Comparison of ENCODE assay signal across 9 cellular contexts in the genomic region with DNA sequence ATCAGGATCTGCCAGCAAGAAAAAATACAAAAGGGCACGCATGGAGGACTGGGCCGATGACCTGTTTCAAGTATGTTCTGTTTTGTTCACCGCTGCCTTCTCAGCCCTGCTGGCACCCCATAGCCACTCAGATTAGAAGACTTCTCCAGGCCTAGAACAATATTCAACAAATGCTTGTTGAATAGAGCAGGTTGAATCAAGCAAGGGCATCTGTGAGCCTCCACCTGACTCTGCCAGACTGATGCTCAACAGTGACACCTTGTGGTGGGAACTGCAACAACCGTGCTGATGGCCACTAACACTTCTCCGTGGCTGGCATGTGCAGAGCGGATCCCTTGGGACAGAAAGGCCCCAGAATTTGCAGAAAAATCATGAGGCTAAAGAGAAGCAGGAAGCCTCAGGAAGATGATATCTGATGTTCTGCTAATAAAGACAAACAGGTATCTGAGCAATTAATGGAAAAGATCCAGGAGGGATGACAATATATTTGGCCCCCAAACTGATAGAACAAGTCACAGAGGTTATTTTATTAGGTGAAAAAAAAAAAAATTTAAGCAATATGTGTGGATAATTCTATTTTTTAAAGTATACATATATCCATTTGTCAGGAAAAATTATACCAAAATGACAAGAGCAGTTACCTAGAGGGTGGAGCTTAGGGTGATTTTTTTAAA.
A peak's percentile ranks its signal among the peaks of the same experiment; 100 is the strongest.
DNase-seq lines count a peak whose midpoint lies in the region; ATAC-seq and TF ChIP-seq lines count a peak whose summit lies in the region.
"Had no signal": no experiment of that assay in that cellular context is flagged by ENCODE, and none has a peak within 500 bp of the region (broad histone marks: within the 10 kb centered on the region; RNA-seq: fewer than 3 reads in every experiment).

No MANE protein-coding gene starts in this region.

- peak; percentile 40 for DNase-seq in DMS153 treated with DMSO at 0.1 percent for 48 hours (lab: John Stamatoyannopoulos, UW; ENCODE audit: unreplicated experiment)
- DNase-seq in NOMO-1 (lab: John Stamatoyannopoulos, UW; ENCODE audit: unreplicated experiment in 2 of 2): peak; percentile 37 to 44
- DNase-seq in activated naive CD4-positive, alpha-beta T cell treated with anti-CD3 and anti-CD28 coated beads, Interleukin-2, amount 50 U/mL, for 72 hours (ENCODE audit: low spot score in 2 of 2): peak in 1 of 2 donors; percentile 69
- peak; percentile 64 for DNase-seq in kidney tubule cell (ENCODE audit: low spot score)
- peak; percentile 66 for DNase-seq in stimulated activated naive CD8-positive, alpha-beta T cell treated with anti-CD3 and anti-CD28 coated beads, Interleukin-15, Interleukin-2, amounts not matched to agents 100 U/mL and 50 U/mL, for 24 hours
- no peak for DNase-seq in stimulated activated naive CD4-positive, alpha-beta T cell treated with Interleukin-2 at 50 U/mL for 16 hours (lab: John Stamatoyannopoulos, UW)

- no peak overlapping the region for H3K4me3 ChIP-seq in gastroesophageal sphincter

- H3K36me3 Mint-ChIP-seq in activated naive CD4-positive, alpha-beta T cell treated with anti-CD3 and anti-CD28 coated beads, Interleukin-2, amount 50 U/mL, for 72 hours: no peaks in the 10 kb centered on the region

- H3K9me3 Mint-ChIP-seq in activated naive CD4-positive, alpha-beta T cell treated with anti-CD3 and anti-CD28 coated beads, Interleukin-2, amount 50 U/mL, for 72 hours: no peaks in the 10 kb centered on the region

- peaks cover 54% of the 10 kb centered on the region for H3K27me3 ChIP-seq in gastroesophageal sphincter

- no peaks in the 10 kb centered on the region for H3K4me1 ChIP-seq in gastroesophageal sphincter

- ATAC-seq in HG02981 (IDR thresholded peaks at IDR 0.05; ENCODE audit: unreplicated experiment): peak; percentile 48
- peak; percentile 60 to 72 for ATAC-seq in activated naive CD4-positive, alpha-beta T cell treated with anti-CD3 and anti-CD28 coated beads, Interleukin-2, amount 50 U/mL, for 72 hours
- ATAC-seq in stimulated activated naive CD8-positive, alpha-beta T cell treated with anti-CD3 and anti-CD28 coated beads, Interleukin-15, Interleukin-2, amounts not matched to agents 100 U/mL and 50 U/mL, for 24 hours: no peak
- ATAC-seq in gastroesophageal sphincter: no peak

- peaks cover 0 to 9% (median 0%) of the 10 kb centered on the region in 3 donors for H3K9me3 ChIP-seq in gastroesophageal sphincter

- 10 to 48% methylated on average over 2 to 6 of the region's 6 CpGs for WGBS in gastroesophageal sphincter (ENCODE audit: low coverage in 1 of 2), 2 donors

- H3K27ac Mint-ChIP-seq in activated naive CD4-positive, alpha-beta T cell treated with anti-CD3 and anti-CD28 coated beads, Interleukin-2, amount 50 U/mL, for 72 hours: no peak overlapping the region
- H3K27ac Mint-ChIP-seq: T-helper 1 cell treated with Interleukin-12 subunit alpha and Interleukin-12 subunit beta and Interleukin-4 antibody, amounts not matched to agents 30 μg/mL and 1 μg/mL, for 36 hours had no signal

- TF ChIP-seq EP300 in gastroesophageal sphincter (IDR thresholded peaks at IDR 0.05): no peak

- H3K27ac ChIP-seq in gastroesophageal sphincter: no peak overlapping the region

- TF ChIP-seq CTCF in gastroesophageal sphincter (IDR thresholded peaks at IDR 0.05): peak in 1 of 4 experiments; percentile 42

- no peak for TF ChIP-seq POLR2A in gastroesophageal sphincter (IDR thresholded peaks at IDR 0.05)

- H3K36me3 ChIP-seq in gastroesophageal sphincter: no peaks in the 10 kb centered on the region

Comparison
In these comparisons a context has a peak if more than half of its experiments do, and no peak if none do; other contexts are left out.
1. ATAC-seq: peak in HG02981 (single experiment) and activated naive CD4-positive, alpha-beta T cell treated with anti-CD3 and anti-CD28 coated beads, Interleukin-2, amount 50 U/mL, for 72 hours (2 of 2); none in stimulated activated naive CD8-positive, alpha-beta T cell treated with anti-CD3 and anti-CD28 coated beads, Interleukin-15, Interleukin-2, amounts not matched to agents 100 U/mL and 50 U/mL, for 24 hours (single experiment) and gastroesophageal sphincter (single experiment).